8 cellular contexts compared by ENCODE assay signal in genomic region chr4:173522874-173523395, GRCh38. TPM values are rescaled to one million over a fixed set of nuclear protein-coding genes. Genes with fewer than 3 reads are reported as not detected.
DNase-seq lines count a peak whose midpoint lies in the region; ATAC-seq and TF ChIP-seq lines count a peak whose summit lies in the region.

No MANE protein-coding gene starts in this region.

- TF ChIP-seq EP300 in tibial nerve (IDR thresholded peaks at IDR 0.05): no peak

- DNase-seq in activated T-cell treated with anti-CD3 and anti-CD28 coated beads, Interleukin-2, amount 50 U/mL, for 72 hours: no peak
- DNase-seq in activated T-cell treated with anti-CD3 and anti-CD28 coated beads, Interleukin-2, amount 50 U/mL, for 48 hours: no peak
- DNase-seq in ecto neural progenitor cell (ENCODE audit: low spot score) (peak; percentile 64), tibial nerve (ENCODE audit: low spot score in 2 of 2) (no peak), NCI-H82 treated with DMSO at 0.1 percent for 48 hours (lab: John Stamatoyannopoulos, UW; ENCODE audit: unreplicated experiment) (no peak), HCEC 1CT (no peak), left colon (no peak)

- 42 to 46% methylated on average over 24 of the region's 24 CpGs for WGBS in tibial nerve, 2 donors

- no peak for TF ChIP-seq POLR2A in tibial nerve (IDR thresholded peaks at IDR 0.05)

- peaks cover 28% of the 10 kb centered on the region for H3K4me1 Mint-ChIP-seq in activated T-cell treated with anti-CD3 and anti-CD28 coated beads, Interleukin-2, amount 50 U/mL, for 72 hours (ENCODE audit: low read depth)

- ATAC-seq in activated T-cell treated with anti-CD3 and anti-CD28 coated beads, Interleukin-2, amount 50 U/mL, for 72 hours (replicated peaks in 1 of 2): no peak
- ATAC-seq in left colon: no peak

- H3K9me3 Mint-ChIP-seq in activated T-cell treated with anti-CD3 and anti-CD28 coated beads, Interleukin-2, amount 50 U/mL, for 72 hours: no peaks in the 10 kb centered on the region

- H3K27me3 Mint-ChIP-seq in activated T-cell treated with anti-CD3 and anti-CD28 coated beads, Interleukin-2, amount 50 U/mL, for 72 hours (ENCODE audit: low read depth): peaks cover 94% of the 10 kb centered on the region

- H3K4me1 ChIP-seq in muscle layer of duodenum (ENCODE audit: control insufficient read depth in 1 of 2, insufficient read depth in 2 of 2, low read length in 2 of 2) (peaks cover 0 to 22% of the 10 kb centered on the region in 2 donors), tibial nerve (peaks cover 0 to 60% (median 12%) of the 10 kb centered on the region in 4 donors)

- intact Hi-C loops in left colon (cut with DNase I, micrococcal nuclease): no loop called here

- peak overlapping the region; percentile 68 to 80 for H3K4me3 Mint-ChIP-seq in activated T-cell treated with anti-CD3 and anti-CD28 coated beads, Interleukin-2, amount 50 U/mL, for 72 hours

- H3K27ac ChIP-seq in muscle layer of duodenum (ENCODE audit: low read length) (peak overlapping the region; percentile 96), tibial nerve (peak overlapping the region in 3 of 4 donors; percentile 52 to 83 (median 63))

- peaks cover 13 to 14% of the 10 kb centered on the region in 2 donors for H3K36me3 Mint-ChIP-seq in activated T-cell treated with anti-CD3 and anti-CD28 coated beads, Interleukin-2, amount 50 U/mL, for 72 hours (ENCODE audit: insufficient read depth in 2 of 2)

- no peaks in the 10 kb centered on the region for H3K36me3 ChIP-seq in muscle layer of duodenum (ENCODE audit: control insufficient read depth in 1 of 2, insufficient read depth in 2 of 2, low read length in 2 of 2)
- H3K36me3 ChIP-seq in tibial nerve: no peaks in the 10 kb centered on the region

- H3K4me3 ChIP-seq in muscle layer of duodenum (ENCODE audit: low read depth in 1 of 2, low read length in 2 of 2) (peak overlapping the region; percentile 64 to 93), tibial nerve (peak overlapping the region; percentile 25 to 49 (median 32))

- H3K27me3 ChIP-seq in muscle layer of duodenum (ENCODE audit: low read depth, low read length) (peaks cover 73% of the 10 kb centered on the region), tibial nerve (peaks cover 3 to 100% of the 10 kb centered on the region in 2 donors)

- TF ChIP-seq CTCF in tibial nerve (IDR thresholded peaks at IDR 0.05): no peak

- no peak overlapping the region for H3K27ac Mint-ChIP-seq in activated T-cell treated with anti-CD3 and anti-CD28 coated beads, Interleukin-2, amount 50 U/mL, for 72 hours

- H3K9me3 ChIP-seq in muscle layer of duodenum (ENCODE audit: control insufficient read depth in 1 of 2, low read length in 2 of 2) (no peaks in the 10 kb centered on the region), tibial nerve (peaks cover 0 to 14% (median 0%) of the 10 kb centered on the region in 4 donors)

RNA-seq across cellular contexts. Expression of gene HAND2, which starts 7.1 kb away (rescaled TPM):
- not detected for total RNA-seq in activated T-cell treated with anti-CD3 and anti-CD28 coated beads, Interleukin-2, amount 50 U/mL, for 72 hours
- 1 to 10 TPM; 1.9 to 5.1 (median 3.6) TPM for total RNA-seq in tibial nerve
- total RNA-seq in left colon: 10 to 100 TPM in 1 of 2 donors, 1 to 10 TPM in 1; 2.0 to 18.9 TPM
